In the genomic region with DNA sequence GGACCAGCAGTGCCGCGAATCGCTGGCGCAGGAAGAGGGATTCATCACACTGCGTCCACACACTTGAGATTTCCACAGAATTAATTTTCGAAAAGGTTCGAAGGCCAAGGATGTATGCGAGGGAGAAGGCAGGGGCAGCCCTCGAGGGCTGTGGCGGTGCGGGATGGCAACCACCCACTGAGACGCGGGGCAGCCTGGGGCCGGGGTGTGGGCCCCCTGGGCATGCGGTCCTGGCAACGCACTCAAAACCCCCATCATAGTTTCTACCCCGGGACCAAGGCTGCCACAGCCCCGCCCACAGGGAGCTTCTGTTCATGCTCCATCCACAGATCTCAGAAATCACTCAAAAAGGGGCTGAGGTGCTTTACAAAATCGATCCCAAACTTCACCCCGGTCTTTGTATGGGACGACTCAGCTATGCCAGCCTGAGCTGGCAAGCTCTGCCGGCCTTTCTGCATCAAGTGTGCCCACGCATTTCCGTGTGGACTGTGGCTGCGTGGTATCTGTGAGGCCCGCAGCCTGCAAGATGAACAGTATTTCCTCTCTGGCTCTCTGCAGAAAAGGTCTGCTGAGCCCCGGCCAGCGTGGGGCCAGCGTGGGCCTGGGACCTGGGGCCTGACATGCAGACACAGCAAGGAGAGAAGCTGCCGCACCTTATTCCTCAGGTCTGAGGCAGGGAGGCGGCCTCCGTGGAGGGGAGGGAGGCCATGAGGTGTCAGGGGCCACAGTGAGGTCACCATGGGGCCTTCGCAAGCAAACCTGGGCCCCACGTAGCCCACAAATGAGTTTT, we compare ENCODE assay signal across 17 cellular contexts. TPM values are rescaled to one million over a fixed set of nuclear protein-coding genes. Genes with fewer than 3 reads are reported as not detected.
A peak's percentile ranks its signal among the peaks of the same experiment; 100 is the strongest.
DNase-seq lines count a peak whose midpoint lies in the region; ATAC-seq and TF ChIP-seq lines count a peak whose summit lies in the region.
"Had no signal": no experiment of that assay in that cellular context is flagged by ENCODE, and none has a peak within 500 bp of the region (broad histone marks: within the 10 kb centered on the region; RNA-seq: fewer than 3 reads in every experiment).

No MANE protein-coding gene starts in this region.

- H3K9me3 Mint-ChIP-seq in neural progenitor cell, result no peaks in the 10 kb centered on the region
- H3K9me3 Mint-ChIP-seq in stimulated activated naive CD8-positive, alpha-beta T cell treated with anti-CD3 and anti-CD28 coated beads, Interleukin-15, amount 100 ng/mL, for 72 hours, result no peaks in the 10 kb centered on the region

- peak; percentile 23 for DNase-seq in GM13977 (ENCODE audit: low spot score)
- DNase-seq in iPS-NIHi11 (ENCODE audit: low spot score), result peak; percentile 14
- no peak for DNase-seq in neural progenitor cell (ENCODE audit: low spot score)
- DNase-seq in NCI-H2227 (lab: John Stamatoyannopoulos, UW; ENCODE audit: unreplicated experiment), result no peak
- no peak for DNase-seq in middle frontal gyrus (ENCODE audit: extremely low spot score, low spot score)
- no peak for DNase-seq in stimulated activated naive CD8-positive, alpha-beta T cell treated with anti-CD3 and anti-CD28 coated beads, Interleukin-15, amount 100 ng/mL, for 72 hours
- DNase-seq in SW480 (ENCODE audit: low spot score), result no peak
- DNase-seq: DMS 273 treated with DMSO at 0.1 percent for 48 hours, DND-41, NCI-H1105 treated with DMSO at 0.1 percent for 48 hours, NCI-H1694 treated with DMSO at 0.1 percent for 48 hours, NCI-H510A treated with DMSO at 0.1 percent for 48 hours, NCI-H774 had no signal

- peaks cover 65% of the 10 kb centered on the region for H3K79me2 ChIP-seq in neural progenitor cell (ENCODE audit: low read depth)

- H3K9me3 ChIP-seq in BLaER1 (peaks cover 4% of the 10 kb centered on the region; the same call in 1 of the 2 replicates), neural progenitor cell (ENCODE audit: low read depth) (no peaks in the 10 kb centered on the region)

- no peak overlapping the region for H3K4me3 ChIP-seq in BLaER1
- no peak overlapping the region for H3K4me3 ChIP-seq in neural progenitor cell
- H3K4me3 ChIP-seq: K562, SJSA1 had no signal

- H3K4me2 ChIP-seq in BLaER1 (peak overlapping the region; percentile 90), neural progenitor cell (no peak overlapping the region)

- no peak overlapping the region for H2AFZ ChIP-seq in neural progenitor cell (replicated peaks)

- peaks cover 71% of the 10 kb centered on the region for H3K4me1 ChIP-seq in BLaER1
- H3K4me1 ChIP-seq in neural progenitor cell, result peaks cover 4% of the 10 kb centered on the region
- H3K4me1 ChIP-seq: SJSA1 had no signal

- peaks cover 4% of the 10 kb centered on the region for H3K27me3 Mint-ChIP-seq in neural progenitor cell (ENCODE audit: insufficient read depth, low read depth)
- no peaks in the 10 kb centered on the region for H3K27me3 Mint-ChIP-seq in stimulated activated naive CD8-positive, alpha-beta T cell treated with anti-CD3 and anti-CD28 coated beads, Interleukin-15, amount 100 ng/mL, for 72 hours

- peak overlapping the region; percentile 29 for H3K27ac Mint-ChIP-seq in neural progenitor cell
- peak overlapping the region in 1 of 2 donors; percentile 71 for H3K27ac Mint-ChIP-seq in stimulated activated naive CD8-positive, alpha-beta T cell treated with anti-CD3 and anti-CD28 coated beads, Interleukin-15, amount 100 ng/mL, for 72 hours

- H3K27me3 ChIP-seq in BLaER1 (no peaks in the 10 kb centered on the region), neural progenitor cell (no peaks in the 10 kb centered on the region)
- H3K27me3 ChIP-seq: SJSA1 had no signal

- H3K36me3 Mint-ChIP-seq in neural progenitor cell, result peaks cover 28% of the 10 kb centered on the region

- H3K4me1 Mint-ChIP-seq in neural progenitor cell, result peaks cover 25% of the 10 kb centered on the region
- H3K4me1 Mint-ChIP-seq in stimulated activated naive CD8-positive, alpha-beta T cell treated with anti-CD3 and anti-CD28 coated beads, Interleukin-15, amount 100 ng/mL, for 72 hours, result peaks cover 41% of the 10 kb centered on the region

- in situ Hi-C loops in GM13977 (cut with MboI; ENCODE audit: low pct_unique_long_range_greater_than_20kb, low sequenced_read_pairs, unreplicated experiment), result no loop called here

- peaks cover 58% of the 10 kb centered on the region for H3K36me3 ChIP-seq in BLaER1
- H3K36me3 ChIP-seq in neural progenitor cell, result no peaks in the 10 kb centered on the region

- peaks cover 5% of the 10 kb centered on the region for H3F3A ChIP-seq in neural progenitor cell (ENCODE audit: low read depth)

- H4K20me1 ChIP-seq in BLaER1 (peaks cover 82% of the 10 kb centered on the region), neural progenitor cell (ENCODE audit: low read depth) (peaks cover 52% of the 10 kb centered on the region)

- TF ChIP-seq CTCF in GM13977 (IDR thresholded peaks at IDR 0.05; ENCODE audit: extremely low read depth, insufficient read depth, missing control alignments), result no peak
- no peak for TF ChIP-seq CTCF in neural progenitor cell (IDR thresholded peaks at IDR 0.05)

- ATAC-seq in stimulated activated naive CD8-positive, alpha-beta T cell treated with anti-CD3 and anti-CD28 coated beads, Interleukin-15, amount 100 ng/mL, for 72 hours, result no peak
- ATAC-seq: K562 had no signal

- no peak overlapping the region for H3K4me3 Mint-ChIP-seq in neural progenitor cell
- no peak overlapping the region for H3K4me3 Mint-ChIP-seq in stimulated activated naive CD8-positive, alpha-beta T cell treated with anti-CD3 and anti-CD28 coated beads, Interleukin-15, amount 100 ng/mL, for 72 hours
- H3K4me3 Mint-ChIP-seq: CD14-positive monocyte had no signal

- H3K9ac ChIP-seq in BLaER1, result peak overlapping the region; percentile 73; the same call in 1 of the 2 replicates
- no peak overlapping the region for H3K9ac ChIP-seq in neural progenitor cell

- H3K27ac ChIP-seq in BLaER1 (peak overlapping the region; percentile 77), neural progenitor cell (no peak overlapping the region)
- H3K27ac ChIP-seq: SJSA1 had no signal

RNA-seq across cellular contexts. Expression of a gene that starts 19.2 kb away (rescaled TPM):
- 2.2 and 30.0 TPM in 2 replicates for total RNA-seq in neural progenitor cell (ENCODE audit: low replicate concordance)

RNA-seq across cellular contexts. Expression of a gene that starts 39.1 kb away (rescaled TPM):
- total RNA-seq in neural progenitor cell (ENCODE audit: low replicate concordance), result 7.0 and 51.8 TPM in 2 replicates

Comparison
In these comparisons a context has a peak if more than half of its experiments do, and no peak if none do; other contexts are left out.
1. DNase-seq: peak in GM13977 (single experiment) and iPS-NIHi11 (single experiment); none in neural progenitor cell (single experiment), NCI-H2227 (single experiment), middle frontal gyrus (single experiment), stimulated activated naive CD8-positive, alpha-beta T cell treated with anti-CD3 and anti-CD28 coated beads, Interleukin-15, amount 100 ng/mL, for 72 hours (0 of 2) and SW480 (single experiment).